In genomic region chr11:61153593-61154090, GRCh38 we compare ENCODE assay signal across 12 cellular contexts. TPM values are rescaled to one million over a fixed set of nuclear protein-coding genes. Genes with fewer than 3 reads are reported as not detected.
DNase-seq lines count a peak whose midpoint lies in the region; ATAC-seq and TF ChIP-seq lines count a peak whose summit lies in the region.
"Had no signal": no experiment of that assay in that cellular context is flagged by ENCODE, and none has a peak within 500 bp of the region (broad histone marks: within the 10 kb centered on the region; RNA-seq: fewer than 3 reads in every experiment).

No MANE protein-coding gene starts in this region.

- 82% methylated on average over 2 of the region's 2 CpGs for WGBS in testis, 2 donors

- H3K27me3 ChIP-seq in Peyer's patch = no peaks in the 10 kb centered on the region
- no peaks in the 10 kb centered on the region for H3K27me3 ChIP-seq in testis

- H3K4me3 ChIP-seq in Peyer's patch (no peak overlapping the region), testis (no peak overlapping the region)

- H3K9me3 ChIP-seq in Peyer's patch (no peaks in the 10 kb centered on the region), testis (no peaks in the 10 kb centered on the region)

- no peaks in the 10 kb centered on the region for H3K36me3 ChIP-seq in Peyer's patch
- no peaks in the 10 kb centered on the region for H3K36me3 ChIP-seq in testis (ENCODE audit: low read depth, missing control alignments)

- no peak for ATAC-seq in GM19397 (IDR thresholded peaks at IDR 0.05; ENCODE audit: unreplicated experiment)
- ATAC-seq in HG02610 (IDR thresholded peaks at IDR 0.05; ENCODE audit: unreplicated experiment) = no peak

- no peak for TF ChIP-seq CTCF in Peyer's patch (IDR thresholded peaks at IDR 0.05)
- no peak for TF ChIP-seq CTCF in testis (IDR thresholded peaks at IDR 0.05)

- peak overlapping the region in 3 of 4 donors; percentile 14 to 62 (median 44) for H3K27ac ChIP-seq in Peyer's patch
- peak overlapping the region; percentile 37 to 84 for H3K27ac ChIP-seq in testis

- no peak for TF ChIP-seq POLR2A in Peyer's patch (IDR thresholded peaks at IDR 0.05)
- TF ChIP-seq POLR2A in testis (IDR thresholded peaks at IDR 0.05) = no peak

- H3K4me1 ChIP-seq in Peyer's patch = peaks cover 3 to 63% (median 8%) of the 10 kb centered on the region in 4 donors
- peaks cover 41% of the 10 kb centered on the region for H3K4me1 ChIP-seq in testis

- DNase-seq in Peyer's patch (no peak), dermis blood vessel endothelial cell (peak; percentile 53), mesenteric fat pad (ENCODE audit: low spot score) (peak; percentile 12), testis (no peak), SKM-1 treated with dmso at 0.1 percent for 144 hours (lab: John Stamatoyannopoulos, UW; ENCODE audit: unreplicated experiment) (no peak), NCI-H510A (lab: John Stamatoyannopoulos, UW) (no peak)
- DNase-seq: anterior cingulate cortex, DMS79, NCI-H1930 had no signal

- intact Hi-C loops in testis (cut with DNase I; ENCODE audit: low total_unique reads) = no loop called here

RNA-seq across cellular contexts. Expression of gene VPS37C, which starts 7.6 kb away (rescaled TPM):
- total RNA-seq in Peyer's patch (10 to 100 TPM; 28.9 to 56.9 (median 40.3) TPM), dermis blood vessel endothelial cell (9.7 and 14.1 TPM in 2 replicates), mesenteric fat pad (21.5 TPM), testis (10 to 100 TPM; 29.1 to 31.0 TPM)
- polyA plus RNA-seq in testis (ENCODE audit: insufficient read depth, low read depth, low replicate concordance) = 36.9 TPM

RNA-seq across cellular contexts. Expression of gene PGA3, which starts 49.7 kb away (rescaled TPM):
- not detected for total RNA-seq in Peyer's patch
- not detected in 2 replicates for total RNA-seq in dermis blood vessel endothelial cell
- total RNA-seq in mesenteric fat pad = 47.2 TPM
- total RNA-seq in testis = 1 to 10 TPM in 1 of 2 donors, under 1 TPM in 1; 0.31 to 1.7 TPM
- polyA plus RNA-seq in testis (ENCODE audit: insufficient read depth, low read depth, low replicate concordance) = 1.7 TPM
- total RNA-seq: pulmonary artery endothelial cell had no signal

RNA-seq across cellular contexts. Expression of gene CD5, which starts 51.4 kb away (rescaled TPM):
- total RNA-seq in Peyer's patch = 1 to 10 TPM; 1.5 to 8.3 (median 3.7) TPM
- total RNA-seq in dermis blood vessel endothelial cell = not detected in 2 replicates
- total RNA-seq in mesenteric fat pad = 0.26 TPM
- total RNA-seq in testis = 1 to 10 TPM; 1.5 TPM
- 2.0 TPM for polyA plus RNA-seq in testis (ENCODE audit: insufficient read depth, low read depth, low replicate concordance)
- total RNA-seq: pulmonary artery endothelial cell had no signal

Comparison
In these comparisons a context has a peak if more than half of its experiments do, and no peak if none do; other contexts are left out.
1. DNase-seq: peak in dermis blood vessel endothelial cell (single experiment) and mesenteric fat pad (single experiment); none in Peyer's patch (0 of 3), testis (single experiment), SKM-1 treated with dmso at 0.1 percent for 144 hours (single experiment) and NCI-H510A (single experiment).
2. RNA of gene PGA3, which starts 49.7 kb away (total RNA-seq): 47.2 TPM in mesenteric fat pad (single experiment); 0.31 to 1.7 TPM in testis, not detected in Peyer's patch and not detected in dermis blood vessel endothelial cell; every median in the first group is over 10 times any median in the second.